Comparison of ENCODE assay signal across 21 cellular contexts in genomic region chr2:38170733-38171132, GRCh38.
DNase-seq lines count a peak whose midpoint lies in the region; ATAC-seq and TF ChIP-seq lines count a peak whose summit lies in the region.
"Had no signal": no experiment of that assay in that cellular context is flagged by ENCODE, and none has a peak within 500 bp of the region (broad histone marks: within the 10 kb centered on the region; RNA-seq: fewer than 3 reads in every experiment).

No MANE protein-coding gene starts in this region.

- peaks cover 16% of the 10 kb centered on the region for H3K9me3 Mint-ChIP-seq in osteocyte (ENCODE audit: unreplicated experiment)
- H3K9me3 Mint-ChIP-seq: HFFc6 had no signal

- H3K27ac ChIP-seq in breast epithelium (peak overlapping the region; percentile 48 to 63), uterus (peak overlapping the region; percentile 76 to 79)
- H3K27ac ChIP-seq: A549, SK-N-MC had no signal

- no peak overlapping the region for H3K4me3 Mint-ChIP-seq in osteocyte (ENCODE audit: unreplicated experiment)
- H3K4me3 Mint-ChIP-seq: CD4-positive, alpha-beta memory T cell; HFFc6 had no signal

- H3K4me1 ChIP-seq in breast epithelium = peaks cover 6 to 7% of the 10 kb centered on the region in 2 donors
- peaks cover 0 to 8% of the 10 kb centered on the region in 2 donors for H3K4me1 ChIP-seq in uterus
- H3K4me1 ChIP-seq: A549, HAP-1 had no signal

- H3K9me3 ChIP-seq in breast epithelium = no peaks in the 10 kb centered on the region
- no peaks in the 10 kb centered on the region for H3K9me3 ChIP-seq in uterus
- H3K9me3 ChIP-seq: HAP-1 had no signal

- no peak for DNase-seq in breast epithelium (ENCODE audit: low spot score in 2 of 2)
- DNase-seq in left lobe of liver (ENCODE audit: low spot score) = no peak
- DNase-seq in osteocyte (ENCODE audit: extremely low spot score, unreplicated experiment) = no peak
- no peak for DNase-seq in uterus
- DNase-seq in DMS153 (lab: John Stamatoyannopoulos, UW) = no peak
- DNase-seq in NCI-H1092 (lab: John Stamatoyannopoulos, UW) = no peak
- DNase-seq: C1 segment of cervical spinal cord; CD4-positive, alpha-beta memory T cell; COR-L47; GOT3; HFFc6; NCI-H1092 treated with DMSO at 0.1 percent for 48 hours; NCI-H1436; NCI-H187 treated with DMSO at 0.1 percent for 48 hours; NCI-H524 treated with DMSO at 0.1 percent for 48 hours; NCI-H774; SIG-M5 had no signal

- no peak for TF ChIP-seq CTCF in breast epithelium (IDR thresholded peaks at IDR 0.05)
- no peak for TF ChIP-seq CTCF in osteocyte (IDR thresholded peaks at IDR 0.05)
- no peak for TF ChIP-seq CTCF in uterus (IDR thresholded peaks at IDR 0.05)

- no peak overlapping the region for H3K4me3 ChIP-seq in breast epithelium
- no peak overlapping the region for H3K4me3 ChIP-seq in uterus
- H3K4me3 ChIP-seq: A549, HAP-1, SK-N-MC had no signal

- TF ChIP-seq POLR2A in breast epithelium (IDR thresholded peaks at IDR 0.05) (no peak), uterus (IDR thresholded peaks at IDR 0.05) (no peak)

- ATAC-seq in left lobe of liver = peak; percentile 81
- ATAC-seq in GM21360 (IDR thresholded peaks at IDR 0.05; ENCODE audit: unreplicated experiment) = no peak
- ATAC-seq: A549 had no signal

- peaks cover 6% of the 10 kb centered on the region for H3K36me3 Mint-ChIP-seq in osteocyte (ENCODE audit: unreplicated experiment)
- H3K36me3 Mint-ChIP-seq: CD4-positive, alpha-beta memory T cell had no signal

- H3K36me3 ChIP-seq in breast epithelium (no peaks in the 10 kb centered on the region), uterus (no peaks in the 10 kb centered on the region)
- H3K36me3 ChIP-seq: HAP-1 had no signal

- peaks cover 18% of the 10 kb centered on the region for H3K4me1 Mint-ChIP-seq in osteocyte (ENCODE audit: unreplicated experiment)
- H3K4me1 Mint-ChIP-seq: CD4-positive, alpha-beta memory T cell had no signal

- no peaks in the 10 kb centered on the region for H3K27me3 ChIP-seq in breast epithelium
- H3K27me3 ChIP-seq in uterus = no peaks in the 10 kb centered on the region

- peak overlapping the region; percentile 43 for H3K27ac Mint-ChIP-seq in osteocyte (ENCODE audit: unreplicated experiment)
- H3K27ac Mint-ChIP-seq: CD4-positive, alpha-beta memory T cell; HFFc6 had no signal

- H3K27me3 Mint-ChIP-seq in osteocyte (ENCODE audit: unreplicated experiment) = no peaks in the 10 kb centered on the region

- intact Hi-C loops in breast epithelium (cut with DNase I; ENCODE audit: low total_unique reads) (no loop called here), uterus (cut with DNase I; ENCODE audit: low total_unique reads) (no loop called here)
